8 cellular contexts compared by ENCODE assay signal in the genomic region with DNA sequence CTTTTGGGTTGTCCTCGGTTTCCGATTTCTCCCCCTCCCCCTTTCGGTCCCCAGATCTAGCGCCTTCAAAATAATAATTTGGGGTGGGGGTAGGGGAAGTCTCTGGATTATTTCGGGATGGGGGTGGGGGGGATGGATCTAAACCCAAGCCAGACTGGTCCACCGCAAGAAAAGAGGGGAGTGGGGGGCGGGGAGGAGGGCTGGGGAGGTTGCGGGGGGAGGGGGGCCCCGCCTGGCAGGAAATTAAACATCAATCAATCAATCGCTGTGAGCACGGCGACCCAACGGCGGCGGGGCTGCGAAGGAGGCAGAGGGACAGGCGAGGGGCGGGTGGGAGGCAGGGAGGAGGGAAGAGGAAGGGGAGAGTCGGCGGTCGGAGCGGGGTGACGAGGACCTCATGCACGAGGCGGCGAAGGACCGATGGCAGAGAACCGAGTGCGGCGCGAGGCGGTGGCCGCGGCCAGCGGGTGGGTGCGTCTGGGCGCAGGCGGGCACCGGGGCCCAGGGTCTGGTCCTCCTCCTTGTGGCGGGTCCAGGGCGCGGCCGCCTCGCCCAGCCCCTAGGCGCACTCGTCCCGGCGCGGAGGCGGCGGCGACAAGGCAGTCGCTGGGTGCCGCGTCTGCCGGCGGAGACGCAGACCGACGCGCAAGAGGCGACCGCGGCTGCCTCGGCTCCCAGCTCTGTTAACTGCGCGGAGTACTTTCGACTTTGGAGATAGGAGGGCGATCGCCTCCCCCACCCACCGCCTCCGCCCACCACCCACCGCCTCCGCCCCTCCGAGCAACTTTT. TPM values are rescaled to one million over a fixed set of nuclear protein-coding genes. Genes with fewer than 3 reads are reported as not detected.
DNase-seq lines count a peak whose midpoint lies in the region; ATAC-seq and TF ChIP-seq lines count a peak whose summit lies in the region.

No MANE protein-coding gene starts in this region.

- under 1% methylated on average over 43 of the region's 75 CpGs for WGBS in prostate gland

- peaks cover 9% of the 10 kb centered on the region for H3K9me3 Mint-ChIP-seq in glutamatergic neuron (ENCODE audit: unreplicated experiment)

- no peak overlapping the region for H3K27ac Mint-ChIP-seq in glutamatergic neuron (ENCODE audit: unreplicated experiment)

- H3K36me3 ChIP-seq in DOHH2 (ENCODE audit: control insufficient read depth, low read length) (no peaks in the 10 kb centered on the region), prostate gland (no peaks in the 10 kb centered on the region)

- no peaks in the 10 kb centered on the region for H4K20me1 ChIP-seq in DOHH2 (ENCODE audit: control insufficient read depth, insufficient read depth, low read depth, low read length)

- no peak overlapping the region for H3K27ac ChIP-seq in DOHH2 (ENCODE audit: low read depth, low read length)
- peak overlapping the region; percentile 80 to 84 for H3K27ac ChIP-seq in prostate gland

- no peaks in the 10 kb centered on the region for H3K36me3 Mint-ChIP-seq in glutamatergic neuron (ENCODE audit: unreplicated experiment)

- peaks cover 63% of the 10 kb centered on the region for H3K27me3 ChIP-seq in DOHH2 (ENCODE audit: control insufficient read depth, low read length)
- H3K27me3 ChIP-seq in prostate gland (replicated peaks; ENCODE audit: insufficient read depth) = no peaks in the 10 kb centered on the region

- H3K9me3 ChIP-seq in DOHH2 (ENCODE audit: control insufficient read depth, insufficient read depth, low read length) (no peaks in the 10 kb centered on the region), prostate gland (no peaks in the 10 kb centered on the region)

- peaks cover 27% of the 10 kb centered on the region for H3K27me3 Mint-ChIP-seq in glutamatergic neuron (ENCODE audit: unreplicated experiment)

- peak; percentile 21 for ATAC-seq in GM21619 (IDR thresholded peaks at IDR 0.05; ENCODE audit: unreplicated experiment)

- H3K79me2 ChIP-seq in DOHH2 (ENCODE audit: control insufficient read depth, low read length) = no peaks in the 10 kb centered on the region

- no peaks in the 10 kb centered on the region for H3K9me2 ChIP-seq in DOHH2 (replicated peaks; ENCODE audit: control insufficient read depth, low read length)

- TF ChIP-seq CTCF in DOHH2 (IDR thresholded peaks at IDR 0.05; ENCODE audit: low read depth, low read length, poor library complexity, severe bottlenecking) (no peak), glutamatergic neuron (IDR thresholded peaks at IDR 0.05; ENCODE audit: partially characterized antibody, unreplicated experiment) (no peak), prostate gland (IDR thresholded peaks at IDR 0.05) (peak in 1 of 4 experiments; percentile 19), GM10266 (IDR thresholded peaks at IDR 0.05; ENCODE audit: control insufficient read depth, insufficient read depth, low read depth, missing control alignments) (no peak)

- peak; percentile 47 for DNase-seq in NCI-H1105 (lab: John Stamatoyannopoulos, UW)
- DNase-seq in activated T-cell treated with anti-CD3 and anti-CD28 coated beads, Interleukin-2, amount 50 U/mL, for 48 hours = peak; percentile 50 to 61
- peak; percentile 77 for DNase-seq in glutamatergic neuron
- DNase-seq in prostate gland (ENCODE audit: low spot score) = no peak
- no peak for DNase-seq in GM10266 (ENCODE audit: extremely low spot score)
- no peak for DNase-seq in activated gamma-delta T cell (lab: John Stamatoyannopoulos, UW)

- H3K4me3 ChIP-seq in DOHH2 (ENCODE audit: low read length) (peak overlapping the region; percentile 80), prostate gland (peak overlapping the region; percentile 70 to 82)

- intact Hi-C loops in prostate gland (cut with DNase I) = no loop called here

- H3K4me2 ChIP-seq in DOHH2 (ENCODE audit: low read length) = peak overlapping the region; percentile 84

- no peaks in the 10 kb centered on the region; the same call in none of the 2 replicates for H3F3A ChIP-seq in DOHH2 (ENCODE audit: control insufficient read depth, insufficient read depth)

- H3K4me1 Mint-ChIP-seq in glutamatergic neuron (ENCODE audit: low read depth, unreplicated experiment) = peaks cover 10% of the 10 kb centered on the region

- peak overlapping the region; percentile 96 for H3K4me3 Mint-ChIP-seq in glutamatergic neuron (ENCODE audit: unreplicated experiment)

- TF ChIP-seq POLR2A in prostate gland (IDR thresholded peaks at IDR 0.05) = no peak

- H3K4me1 ChIP-seq in DOHH2 (ENCODE audit: control insufficient read depth, low read length) = peaks cover 6% of the 10 kb centered on the region; the same call in 1 of the 2 replicates
- no peaks in the 10 kb centered on the region for H3K4me1 ChIP-seq in prostate gland (replicated peaks)

RNA-seq across cellular contexts. Expression of a gene that starts 0.5 kb away (rescaled TPM):
- total RNA-seq in glutamatergic neuron (ENCODE audit: unreplicated experiment) = 20.8 TPM
- 10 to 100 TPM in 1 of 2 donors, 1 to 10 TPM in 1; 5.2 to 11.8 TPM for total RNA-seq in prostate gland

Comparison
In these comparisons a context has a peak if more than half of its experiments do, and no peak if none do; other contexts are left out.
1. DNase-seq: peak in NCI-H1105 (single experiment), activated T-cell treated with anti-CD3 and anti-CD28 coated beads, Interleukin-2, amount 50 U/mL, for 48 hours (2 of 2) and glutamatergic neuron (single experiment); none in prostate gland (single experiment), GM10266 (single experiment) and activated gamma-delta T cell (single experiment).